2 cellular contexts compared by ENCODE assay signal in the genomic region with DNA sequence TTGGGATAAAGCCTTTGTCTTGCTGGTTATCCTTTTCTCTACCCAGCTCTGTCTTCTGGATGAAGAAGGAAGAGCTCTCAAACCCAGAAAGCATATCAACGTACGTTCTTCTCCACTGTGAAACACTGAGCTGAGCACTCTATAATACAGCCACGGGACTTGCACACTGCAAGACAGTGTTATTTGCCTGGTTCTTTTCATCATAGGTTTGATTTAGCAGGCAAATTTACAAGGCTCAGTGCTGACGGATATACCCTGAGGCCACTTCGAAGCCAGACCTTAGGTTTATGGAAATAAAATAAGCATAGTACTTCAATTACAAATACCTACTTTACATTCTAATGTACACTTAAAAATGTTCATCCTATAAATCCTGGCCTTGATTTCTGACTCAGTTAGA.
TF ChIP-seq lines count a peak whose summit lies in the region.

No MANE protein-coding gene starts in this region.

TF ChIP-seq in GM12878, 131 proteins besides CTCF, POLR2A, EP300 and RAD21:
- no peak for TF ChIP-seq CBFB (IDR thresholded peaks at IDR 0.05; ENCODE audit: low read depth)
- TF ChIP-seq SREBF1 (IDR thresholded peaks at IDR 0.05; ENCODE audit: low read length) = no peak
- TF ChIP-seq GATAD2B (conservative IDR thresholded peaks at IDR 0.05; ENCODE audit: low read depth) = no peak
TF ChIP-seq in GM12878: peak in this region for 0.

TF ChIP-seq in WTC11, 78 proteins besides CTCF, POLR2A, EP300 and RAD21:
- TF ChIP-seq, protein P1, sequence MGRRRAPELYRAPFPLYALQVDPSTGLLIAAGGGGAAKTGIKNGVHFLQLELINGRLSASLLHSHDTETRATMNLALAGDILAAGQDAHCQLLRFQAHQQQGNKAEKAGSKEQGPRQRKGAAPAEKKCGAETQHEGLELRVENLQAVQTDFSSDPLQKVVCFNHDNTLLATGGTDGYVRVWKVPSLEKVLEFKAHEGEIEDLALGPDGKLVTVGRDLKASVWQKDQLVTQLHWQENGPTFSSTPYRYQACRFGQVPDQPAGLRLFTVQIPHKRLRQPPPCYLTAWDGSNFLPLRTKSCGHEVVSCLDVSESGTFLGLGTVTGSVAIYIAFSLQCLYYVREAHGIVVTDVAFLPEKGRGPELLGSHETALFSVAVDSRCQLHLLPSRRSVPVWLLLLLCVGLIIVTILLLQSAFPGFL (CRISPR knock-in tag; IDR thresholded peaks at IDR 0.05; ENCODE audit: borderline replicate concordance) = no peak
- TF ChIP-seq, protein P2, sequence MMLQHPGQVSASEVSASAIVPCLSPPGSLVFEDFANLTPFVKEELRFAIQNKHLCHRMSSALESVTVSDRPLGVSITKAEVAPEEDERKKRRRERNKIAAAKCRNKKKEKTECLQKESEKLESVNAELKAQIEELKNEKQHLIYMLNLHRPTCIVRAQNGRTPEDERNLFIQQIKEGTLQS (CRISPR knock-in tag; conservative IDR thresholded peaks at IDR 0.05) = no peak
- TF ChIP-seq FOXJ3 (CRISPR knock-in tag; IDR thresholded peaks at IDR 0.05; ENCODE audit: borderline replicate concordance) = no peak
- TF ChIP-seq, protein P3, sequence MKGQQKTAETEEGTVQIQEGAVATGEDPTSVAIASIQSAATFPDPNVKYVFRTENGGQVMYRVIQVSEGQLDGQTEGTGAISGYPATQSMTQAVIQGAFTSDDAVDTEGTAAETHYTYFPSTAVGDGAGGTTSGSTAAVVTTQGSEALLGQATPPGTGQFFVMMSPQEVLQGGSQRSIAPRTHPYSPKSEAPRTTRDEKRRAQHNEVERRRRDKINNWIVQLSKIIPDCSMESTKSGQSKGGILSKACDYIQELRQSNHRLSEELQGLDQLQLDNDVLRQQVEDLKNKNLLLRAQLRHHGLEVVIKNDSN (CRISPR knock-in tag; IDR thresholded peaks at IDR 0.05) = no peak
- no peak for TF ChIP-seq ZNF671 (CRISPR knock-in tag; IDR thresholded peaks at IDR 0.05)
- TF ChIP-seq GTF2I (CRISPR knock-in tag; conservative IDR thresholded peaks at IDR 0.05) = no peak
- TF ChIP-seq PRRX2 (CRISPR knock-in tag; IDR thresholded peaks at IDR 0.05) = no peak
- TF ChIP-seq, protein P4, sequence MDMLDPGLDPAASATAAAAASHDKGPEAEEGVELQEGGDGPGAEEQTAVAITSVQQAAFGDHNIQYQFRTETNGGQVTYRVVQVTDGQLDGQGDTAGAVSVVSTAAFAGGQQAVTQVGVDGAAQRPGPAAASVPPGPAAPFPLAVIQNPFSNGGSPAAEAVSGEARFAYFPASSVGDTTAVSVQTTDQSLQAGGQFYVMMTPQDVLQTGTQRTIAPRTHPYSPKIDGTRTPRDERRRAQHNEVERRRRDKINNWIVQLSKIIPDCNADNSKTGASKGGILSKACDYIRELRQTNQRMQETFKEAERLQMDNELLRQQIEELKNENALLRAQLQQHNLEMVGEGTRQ (CRISPR knock-in tag; IDR thresholded peaks at IDR 0.05) = no peak
- no peak for TF ChIP-seq GRHL2 (CRISPR knock-in tag; IDR thresholded peaks at IDR 0.05; ENCODE audit: insufficient replicate concordance, severe bottlenecking)
- TF ChIP-seq, protein P5, sequence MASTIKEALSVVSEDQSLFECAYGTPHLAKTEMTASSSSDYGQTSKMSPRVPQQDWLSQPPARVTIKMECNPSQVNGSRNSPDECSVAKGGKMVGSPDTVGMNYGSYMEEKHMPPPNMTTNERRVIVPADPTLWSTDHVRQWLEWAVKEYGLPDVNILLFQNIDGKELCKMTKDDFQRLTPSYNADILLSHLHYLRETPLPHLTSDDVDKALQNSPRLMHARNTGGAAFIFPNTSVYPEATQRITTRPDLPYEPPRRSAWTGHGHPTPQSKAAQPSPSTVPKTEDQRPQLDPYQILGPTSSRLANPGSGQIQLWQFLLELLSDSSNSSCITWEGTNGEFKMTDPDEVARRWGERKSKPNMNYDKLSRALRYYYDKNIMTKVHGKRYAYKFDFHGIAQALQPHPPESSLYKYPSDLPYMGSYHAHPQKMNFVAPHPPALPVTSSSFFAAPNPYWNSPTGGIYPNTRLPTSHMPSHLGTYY (CRISPR knock-in tag; IDR thresholded peaks at IDR 0.05) = no peak
- TF ChIP-seq ZNF232 (CRISPR knock-in tag; IDR thresholded peaks at IDR 0.05) = no peak
- TF ChIP-seq SMAD3 (CRISPR knock-in tag; IDR thresholded peaks at IDR 0.05; ENCODE audit: borderline replicate concordance) = no peak
- TF ChIP-seq ESRRA (CRISPR knock-in tag; IDR thresholded peaks at IDR 0.05; ENCODE audit: borderline replicate concordance) = no peak
- TF ChIP-seq MXD4 (CRISPR knock-in tag; IDR thresholded peaks at IDR 0.05; ENCODE audit: borderline replicate concordance) = no peak
- TF ChIP-seq CBFB (CRISPR knock-in tag; IDR thresholded peaks at IDR 0.05; ENCODE audit: low read depth) = no peak
- TF ChIP-seq ETV6 (CRISPR knock-in tag; IDR thresholded peaks at IDR 0.05) = no peak
- TF ChIP-seq, protein P6, sequence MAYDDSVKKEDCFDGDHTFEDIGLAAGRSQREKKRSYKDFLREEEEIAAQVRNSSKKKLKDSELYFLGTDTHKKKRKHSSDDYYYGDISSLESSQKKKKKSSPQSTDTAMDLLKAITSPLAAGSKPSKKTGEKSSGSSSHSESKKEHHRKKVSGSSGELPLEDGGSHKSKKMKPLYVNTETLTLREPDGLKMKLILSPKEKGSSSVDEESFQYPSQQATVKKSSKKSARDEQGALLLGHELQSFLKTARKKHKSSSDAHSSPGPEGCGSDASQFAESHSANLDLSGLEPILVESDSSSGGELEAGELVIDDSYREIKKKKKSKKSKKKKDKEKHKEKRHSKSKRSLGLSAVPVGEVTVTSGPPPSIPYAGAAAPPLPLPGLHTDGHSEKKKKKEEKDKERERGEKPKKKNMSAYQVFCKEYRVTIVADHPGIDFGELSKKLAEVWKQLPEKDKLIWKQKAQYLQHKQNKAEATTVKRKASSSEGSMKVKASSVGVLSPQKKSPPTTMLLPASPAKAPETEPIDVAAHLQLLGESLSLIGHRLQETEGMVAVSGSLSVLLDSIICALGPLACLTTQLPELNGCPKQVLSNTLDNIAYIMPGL (CRISPR knock-in tag; IDR thresholded peaks at IDR 0.05) = no peak
- no peak for TF ChIP-seq ZBTB21 (CRISPR knock-in tag; IDR thresholded peaks at IDR 0.05; ENCODE audit: borderline replicate concordance)
